In genomic region chr3:44030690-44031344, GRCh38 we compare ENCODE assay signal across 30 cellular contexts.
A peak's percentile ranks its signal among the peaks of the same experiment; 100 is the strongest.
DNase-seq lines count a peak whose midpoint lies in the region; ATAC-seq, FAIRE-seq and TF ChIP-seq lines count a peak whose summit lies in the region.
"Had no signal": no experiment of that assay in that cellular context is flagged by ENCODE, and none has a peak within 500 bp of the region (broad histone marks: within the 10 kb centered on the region; RNA-seq: fewer than 3 reads in every experiment).

No MANE protein-coding gene starts in this region.

- POLR2A ChIA-PET in MCF 10A (lab: Yijun Ruan, JAX) (no interaction called here), GM12878 (lab: Charles Lee) (interaction anchor here (1.5 to 6.6 kb wide), 4 partner anchors 12 to 28 kb away, joined by 4 to 44 read pairs (median 6); no protein-coding TSS in a partner anchor)

- 100% methylated on average over 1 of the region's 1 CpG for WGBS in mammary epithelial cell (ENCODE audit: low coverage, missing lambda C conversion rate)
- WGBS in GM12878 (ENCODE audit: insufficient coverage, insufficient replicate concordance, low lambda C conversion rate, missing lambda C conversion rate): 0% methylated on average over 1 of the region's 1 CpG
- WGBS in thyroid gland, 2 donors: 52 to 64% methylated on average over 1 of the region's 1 CpG
- 72 to 78% (median 78%) methylated on average over 1 of the region's 1 CpG for WGBS in ovary, 3 donors

- H3K4me3 ChIP-seq in mammary epithelial cell (replicated peaks in 1 of 3; ENCODE audit: insufficient read depth in 1 of 3, low read depth in 2 of 3, low read length in 3 of 3) (no peak overlapping the region), GM12878 (peak overlapping the region; percentile 45; the same call in 1 of the 2 replicates), thyroid gland (replicated peaks in 1 of 3) (no peak overlapping the region), ovary (no peak overlapping the region)
- H3K4me3 ChIP-seq: mucosa of descending colon, sigmoid colon, upper lobe of right lung had no signal

- BruUV-seq in MCF 10A (replicated peaks; lab: Mats Ljungman, UMichigan): no TSS peak
- BruUV-seq in mammary epithelial cell (replicated peaks; lab: Mats Ljungman, UMichigan): no TSS peak
- BruUV-seq in GM12878 (replicated peaks; lab: Mats Ljungman, UMichigan): TSS peak; percentile 88

- H3K4me1 ChIP-seq in mammary epithelial cell (ENCODE audit: insufficient read depth, low read length): peaks cover 6% of the 10 kb centered on the region
- H3K4me1 ChIP-seq in GM12878 (ENCODE audit: control insufficient read depth, insufficient read depth, low read length): peaks cover 34% of the 10 kb centered on the region
- H3K4me1 ChIP-seq in thyroid gland: peaks cover 53 to 65% of the 10 kb centered on the region in 2 donors
- H3K4me1 ChIP-seq in ovary (ENCODE audit: insufficient read depth): no peaks in the 10 kb centered on the region
- H3K4me1 ChIP-seq: sigmoid colon, upper lobe of right lung had no signal

- H3K27ac ChIP-seq in mammary epithelial cell (ENCODE audit: insufficient read depth, low read depth, low read length) (no peak overlapping the region), GM12878 (ENCODE audit: control insufficient read depth, insufficient read depth) (peak overlapping the region; percentile 90), thyroid gland (peak overlapping the region in 2 of 3 donors; percentile 42 to 49), ovary (no peak overlapping the region)
- H3K27ac ChIP-seq: sigmoid colon, upper lobe of right lung had no signal

- no peak overlapping the region for H3K27ac Mint-ChIP-seq in MCF 10A (ENCODE audit: low read depth, unreplicated experiment)
- H3K27ac Mint-ChIP-seq: activated T-cell treated with anti-CD3 and anti-CD28 coated beads, Interleukin-2, amount 50 U/mL, for 24 hours; T-cell had no signal

- TF ChIP-seq POLR2A in GM12878 (IDR thresholded peaks at IDR 0.05; ENCODE audit: low read depth, low read length) (no peak), thyroid gland (IDR thresholded peaks at IDR 0.05) (no peak), ovary (IDR thresholded peaks at IDR 0.05) (no peak)

- H3K9me3 ChIP-seq in mammary epithelial cell (replicated peaks; ENCODE audit: insufficient read depth, low read length) (no peaks in the 10 kb centered on the region), GM12878 (replicated peaks; ENCODE audit: control insufficient read depth, insufficient read depth, low read length) (no peaks in the 10 kb centered on the region; the same call in 2 of the 3 replicates), thyroid gland (no peaks in the 10 kb centered on the region), ovary (no peaks in the 10 kb centered on the region)
- H3K9me3 ChIP-seq: mucosa of descending colon, sigmoid colon, upper lobe of right lung had no signal

- RAD21 ChIA-PET in GM12878 (lab: Charles Lee; ENCODE audit: unreplicated experiment): interaction anchor here (1.0 to 1.8 kb wide), 3 partner anchors 14 to 30 kb away, joined by 5 to 9 read pairs (median 8); no protein-coding TSS in a partner anchor

- H3K4me2 ChIP-seq in mammary epithelial cell (ENCODE audit: insufficient read depth, low read depth, low read length) (no peak overlapping the region), GM12878 (ENCODE audit: control insufficient read depth, insufficient read depth) (peak overlapping the region; percentile 80)

- SMC1A ChIA-PET in GM12878 (lab: Charles Lee; ENCODE audit: uncharacterized antibody, unreplicated experiment): interaction anchor here (0.6 to 9.2 kb wide), 8 partner anchors 13 to 785 kb away, joined by 3 to 89 read pairs (median 4); no protein-coding TSS in a partner anchor

- H3K9ac ChIP-seq in mammary epithelial cell (ENCODE audit: insufficient read depth, low read length) (no peak overlapping the region), GM12878 (ENCODE audit: control insufficient read depth, insufficient read depth, low read length) (no peak overlapping the region; the same call in 1 of the 2 replicates)

- H3K4me1 Mint-ChIP-seq in MCF 10A (ENCODE audit: insufficient read depth, unreplicated experiment): no peaks in the 10 kb centered on the region
- H3K4me1 Mint-ChIP-seq: T-cell had no signal

- no peaks in the 10 kb centered on the region for H3K27me3 Mint-ChIP-seq in MCF 10A (ENCODE audit: insufficient read depth, unreplicated experiment)

- H3K36me3 Mint-ChIP-seq in MCF 10A (ENCODE audit: insufficient read depth, unreplicated experiment): no peaks in the 10 kb centered on the region
- H3K36me3 Mint-ChIP-seq: T-cell had no signal

- FAIRE-seq in GM12878 (lab: Jason Lieb, UNC): no peak
- FAIRE-seq: A204.1, G401.6, HTR-8/SVneo, TTC549 had no signal

- no peak overlapping the region for H2AFZ ChIP-seq in mammary epithelial cell (ENCODE audit: low read depth, low read length)
- H2AFZ ChIP-seq in GM12878 (ENCODE audit: control insufficient read depth, low read depth, low read length): no peak overlapping the region

- dilution Hi-C loops in mammary epithelial cell (cut with HindIII; ENCODE audit: low sequenced_read_pairs): no loop called here

- no peaks in the 10 kb centered on the region for H3K9me3 Mint-ChIP-seq in MCF 10A (ENCODE audit: unreplicated experiment)
- H3K9me3 Mint-ChIP-seq: activated T-cell treated with anti-CD3 and anti-CD28 coated beads, Interleukin-2, amount 50 U/mL, for 24 hours; T-cell had no signal

- ATAC-seq in GM12878: no peak
- ATAC-seq: left ventricle myocardium superior, mucosa of descending colon, T-cell, upper lobe of right lung had no signal

- CTCF ChIA-PET in MCF 10A (lab: Yijun Ruan, JAX) (no interaction called here), mammary epithelial cell (lab: Charles Lee; ENCODE audit: low non-redundant PET) (no interaction called here), GM12878 (lab: Yijun Ruan, JAX) (interaction anchor here (3.7 kb wide), 1 partner anchor 12 kb away, joined by 10 read pairs; no protein-coding TSS in a partner anchor)

- intact Hi-C loops in MCF 10A (cut with micrococcal nuclease) (no loop called here), mammary epithelial cell (cut with micrococcal nuclease) (no loop called here), GM12878 (cut with micrococcal nuclease; ENCODE audit: unreplicated experiment) (loop anchor here (1.0 kb wide), 1 partner anchor 27 kb away; no protein-coding TSS in a partner anchor), thyroid gland (cut with DNase I) (no loop called here), ovary (cut with DNase I) (no loop called here)

- no peak for TF ChIP-seq CTCF in MCF 10A (IDR thresholded peaks at IDR 0.05; ENCODE audit: unreplicated experiment)
- TF ChIP-seq CTCF in mammary epithelial cell (conservative IDR thresholded peaks at IDR 0.05 in 1 of 2, IDR thresholded peaks at IDR 0.05 in 1 of 2; ENCODE audit: extremely low read depth in 1 of 2, insufficient read depth in 1 of 2, low read depth in 1 of 2, low read length in 2 of 2): no peak
- no peak for TF ChIP-seq CTCF in GM12878 (IDR thresholded peaks at IDR 0.05 in 2 of 3, conservative IDR thresholded peaks at IDR 0.05 in 1 of 3; ENCODE audit: control insufficient read depth in 2 of 3, extremely low read depth in 1 of 3, insufficient read depth in 1 of 3, low read depth in 3 of 3, low read length in 3 of 3)
- TF ChIP-seq CTCF in thyroid gland (IDR thresholded peaks at IDR 0.05): no peak
- TF ChIP-seq CTCF in ovary (IDR thresholded peaks at IDR 0.05): no peak

- TF ChIP-seq RAD21 in GM12878 (IDR thresholded peaks at IDR 0.05; ENCODE audit: insufficient read depth, low read depth, low read length): no peak

- no peaks in the 10 kb centered on the region for H4K20me1 ChIP-seq in mammary epithelial cell (ENCODE audit: insufficient read depth, low read length)
- H4K20me1 ChIP-seq in GM12878 (ENCODE audit: control insufficient read depth, insufficient read depth): no peaks in the 10 kb centered on the region

- TF ChIP-seq EP300 in GM12878 (IDR thresholded peaks at IDR 0.05; ENCODE audit: borderline replicate concordance in 1 of 2, control insufficient read depth in 1 of 2, low read depth in 2 of 2, low read length in 2 of 2) (no peak), ovary (IDR thresholded peaks at IDR 0.05) (no peak)

- H3K27me3 ChIP-seq in mammary epithelial cell (ENCODE audit: insufficient read depth, low read length) (no peaks in the 10 kb centered on the region), GM12878 (replicated peaks in 1 of 2; ENCODE audit: control insufficient read depth in 2 of 2, insufficient read depth in 2 of 2, low read length in 1 of 2) (no peaks in the 10 kb centered on the region), thyroid gland (no peaks in the 10 kb centered on the region), ovary (no peaks in the 10 kb centered on the region)

- H3K79me2 ChIP-seq in mammary epithelial cell (ENCODE audit: insufficient read depth, low read length) (peaks cover 4% of the 10 kb centered on the region), GM12878 (ENCODE audit: control insufficient read depth, insufficient read depth, low read length) (peaks cover 35% of the 10 kb centered on the region)

- H3K4me3 Mint-ChIP-seq in MCF 10A (ENCODE audit: unreplicated experiment): no peak overlapping the region
- H3K4me3 Mint-ChIP-seq: activated T-cell treated with anti-CD3 and anti-CD28 coated beads, Interleukin-2, amount 50 U/mL, for 24 hours; T-cell had no signal

- DNase-seq in MCF 10A (ENCODE audit: unreplicated experiment): peak; percentile 13
- no peak for DNase-seq in mammary epithelial cell
- DNase-seq in NCI-H2029 (lab: John Stamatoyannopoulos, UW): peak; percentile 87
- DNase-seq in GM12878 (ENCODE audit: low read depth, low spot score): no peak
- no peak for DNase-seq in thyroid gland
- no peak for DNase-seq in COLO829 (ENCODE audit: low spot score)
- no peak for DNase-seq in NCI-H1694 treated with DMSO at 0.1 percent for 48 hours (lab: John Stamatoyannopoulos, UW)
- DNase-seq in ovary: no peak
- DNase-seq: activated CD4-positive, alpha-beta T cell treated with anti-CD3 and anti-CD28 coated beads for 1 hour; activated naive CD4-positive, alpha-beta T cell; activated T-cell treated with anti-CD3 and anti-CD28 coated beads, Interleukin-2, amount 50 U/mL, for 24 hours; Calu3; foreskin melanocyte; hippocampal formation; left ventricle myocardium superior; mucosa of descending colon; NCI-H1048; NCI-H2171; NCI-H774; OCI-M1; posterior cingulate gyrus; SHP77; sigmoid colon; stimulated activated CD8-positive, alpha-beta memory T cell treated with anti-CD3 and anti-CD28 coated beads, Interleukin-4, amount 100 ng/mL, for 48 hours; T-cell; upper lobe of right lung had no signal

- H3K36me3 ChIP-seq in mammary epithelial cell (ENCODE audit: insufficient read depth, low read length): no peaks in the 10 kb centered on the region
- H3K36me3 ChIP-seq in GM12878 (ENCODE audit: control insufficient read depth in 2 of 2, insufficient read depth in 2 of 2, low read length in 1 of 2): no peaks in the 10 kb centered on the region; a peak in 2 of 4 replicates
- H3K36me3 ChIP-seq in thyroid gland: no peaks in the 10 kb centered on the region
- H3K36me3 ChIP-seq in ovary: no peaks in the 10 kb centered on the region
- H3K36me3 ChIP-seq: sigmoid colon, upper lobe of right lung had no signal

- in situ Hi-C loops in mammary epithelial cell (cut with MboI; ENCODE audit: low sequenced_read_pairs in 2 of 2): no loop called here
- in situ Hi-C loops in GM12878 (cut with MboI): no loop called here

TF ChIP-seq in GM12878, 131 proteins besides CTCF, POLR2A, EP300 and RAD21 (continues in another document):
- peak; percentile 49; the same call in 1 of the 2 replicates for TF ChIP-seq POLR2AphosphoS5 (IDR thresholded peaks at IDR 0.05; ENCODE audit: low read length)
- TF ChIP-seq RUNX3 (IDR thresholded peaks at IDR 0.05; ENCODE audit: low read length): peak; percentile 44

Comparison
In these comparisons a context has a peak if more than half of its experiments do, and no peak if none do; other contexts are left out.
1. DNase-seq: peak in MCF 10A (single experiment) and NCI-H2029 (single experiment); none in mammary epithelial cell (single experiment), GM12878 (single experiment), thyroid gland (0 of 2), COLO829 (single experiment), NCI-H1694 treated with DMSO at 0.1 percent for 48 hours (single experiment) and ovary (0 of 5).
2. H3K27ac ChIP-seq: peak in GM12878 (single experiment) and thyroid gland (2 of 3); none in mammary epithelial cell (single experiment) and ovary (0 of 2).